8 cellular contexts compared by ENCODE assay signal in genomic region chr20:34834459-34834893, GRCh38. TPM values are rescaled to one million over a fixed set of nuclear protein-coding genes. Genes with fewer than 3 reads are reported as not detected.
DNase-seq lines count a peak whose midpoint lies in the region; ATAC-seq and TF ChIP-seq lines count a peak whose summit lies in the region.

No MANE protein-coding gene starts in this region.

- H4K20me1 ChIP-seq in SU-DHL-6 (ENCODE audit: low read depth, low read length) = no peaks in the 10 kb centered on the region

- ATAC-seq in stimulated activated naive B cell treated with anti-CD40 and anti-IgM and Interleukin-4, amounts not matched to agents 10 μg/mL and 1 μg/mL and 100 μg/mL, for 72 hours (replicated peaks) = peak; percentile 44 to 50

- H3K4me3 Mint-ChIP-seq in glutamatergic neuron (ENCODE audit: unreplicated experiment) = no peak overlapping the region
- no peak overlapping the region for H3K4me3 Mint-ChIP-seq in stimulated activated naive B cell treated with anti-CD40 and anti-IgM and Interleukin-4, amounts not matched to agents 10 μg/mL and 1 μg/mL and 100 μg/mL, for 72 hours

- no peak overlapping the region for H2AFZ ChIP-seq in SU-DHL-6 (ENCODE audit: low read depth, low read length, severe bottlenecking)

- no peak overlapping the region for H3K4me3 ChIP-seq in SU-DHL-6 (ENCODE audit: insufficient read depth, low read length, poor library complexity, severe bottlenecking)

- no peaks in the 10 kb centered on the region for H3K36me3 ChIP-seq in SU-DHL-6 (ENCODE audit: low read length)

- H3K9ac ChIP-seq in SU-DHL-6 (ENCODE audit: low read length) = no peak overlapping the region

- H3K4me2 ChIP-seq in SU-DHL-6 (ENCODE audit: low read depth, low read length, poor library complexity, severe bottlenecking) = peak overlapping the region; percentile 20

- H3K27ac Mint-ChIP-seq in glutamatergic neuron (ENCODE audit: unreplicated experiment) = no peak overlapping the region
- H3K27ac Mint-ChIP-seq in stimulated activated naive B cell treated with anti-CD40 and anti-IgM and Interleukin-4, amounts not matched to agents 10 μg/mL and 1 μg/mL and 100 μg/mL, for 72 hours = peak overlapping the region; percentile 60

- no peaks in the 10 kb centered on the region for H3K9me3 ChIP-seq in SU-DHL-6 (ENCODE audit: insufficient read depth, low read length)

- no peaks in the 10 kb centered on the region for H3K4me1 Mint-ChIP-seq in glutamatergic neuron (ENCODE audit: low read depth, unreplicated experiment)
- H3K4me1 Mint-ChIP-seq in stimulated activated naive B cell treated with anti-CD40 and anti-IgM and Interleukin-4, amounts not matched to agents 10 μg/mL and 1 μg/mL and 100 μg/mL, for 72 hours = peaks cover 2 to 5% of the 10 kb centered on the region in 2 donors

- no peaks in the 10 kb centered on the region for H3K9me3 Mint-ChIP-seq in glutamatergic neuron (ENCODE audit: unreplicated experiment)
- H3K9me3 Mint-ChIP-seq in stimulated activated naive B cell treated with anti-CD40 and anti-IgM and Interleukin-4, amounts not matched to agents 10 μg/mL and 1 μg/mL and 100 μg/mL, for 72 hours = no peaks in the 10 kb centered on the region

- no peaks in the 10 kb centered on the region for H3K36me3 Mint-ChIP-seq in glutamatergic neuron (ENCODE audit: unreplicated experiment)
- no peaks in the 10 kb centered on the region for H3K36me3 Mint-ChIP-seq in stimulated activated naive B cell treated with anti-CD40 and anti-IgM and Interleukin-4, amounts not matched to agents 10 μg/mL and 1 μg/mL and 100 μg/mL, for 72 hours

- H3F3A ChIP-seq in SU-DHL-6 (ENCODE audit: insufficient read depth) = no peaks in the 10 kb centered on the region

- H3K27me3 ChIP-seq in SU-DHL-6 (ENCODE audit: low read length) = no peaks in the 10 kb centered on the region

- no peaks in the 10 kb centered on the region for H3K9me2 ChIP-seq in SU-DHL-6 (replicated peaks; ENCODE audit: insufficient read depth, low read length)

- H3K27me3 Mint-ChIP-seq in glutamatergic neuron (ENCODE audit: unreplicated experiment) = no peaks in the 10 kb centered on the region
- peaks cover 12 to 18% of the 10 kb centered on the region in 2 donors for H3K27me3 Mint-ChIP-seq in stimulated activated naive B cell treated with anti-CD40 and anti-IgM and Interleukin-4, amounts not matched to agents 10 μg/mL and 1 μg/mL and 100 μg/mL, for 72 hours

- TF ChIP-seq CTCF in SU-DHL-6 (IDR thresholded peaks at IDR 0.05; ENCODE audit: insufficient read depth, low read length, poor library complexity, severe bottlenecking) (no peak), glutamatergic neuron (IDR thresholded peaks at IDR 0.05; ENCODE audit: partially characterized antibody, unreplicated experiment) (peak; percentile 42)

- no peaks in the 10 kb centered on the region for H3K79me2 ChIP-seq in SU-DHL-6 (ENCODE audit: insufficient read depth, low read length)

- no peak overlapping the region for H3K27ac ChIP-seq in SU-DHL-6 (ENCODE audit: low read depth, low read length)

- DNase-seq in SKM-1 (lab: John Stamatoyannopoulos, UW; ENCODE audit: unreplicated experiment) = peak; percentile 11
- DNase-seq in SKM-1 treated with dmso at 0.1 percent for 144 hours (lab: John Stamatoyannopoulos, UW; ENCODE audit: unreplicated experiment) = no peak
- peak; percentile 34 for DNase-seq in NCI-H1048 (lab: John Stamatoyannopoulos, UW)
- no peak for DNase-seq in glutamatergic neuron
- no peak for DNase-seq in stimulated activated naive B cell treated with anti-CD40 and anti-IgM and Interleukin-4, amounts not matched to agents 10 μg/mL and 1 μg/mL and 100 μg/mL, for 72 hours
- DNase-seq in T-helper 9 cell = no peak
- DNase-seq in activated CD8-positive, alpha-beta memory T cell treated with anti-CD3 and anti-CD28 coated beads, Interleukin-2, amount 50 U/mL, for 48 hours = no peak

RNA-seq across cellular contexts. Expression of gene NCOA6, which starts 9.0 kb away (rescaled TPM):
- total RNA-seq in glutamatergic neuron (ENCODE audit: unreplicated experiment) = 45.6 TPM

RNA-seq across cellular contexts. Expression of gene GGT7, which starts 38.2 kb away (rescaled TPM):
- total RNA-seq in glutamatergic neuron (ENCODE audit: unreplicated experiment) = 81.9 TPM

RNA-seq across cellular contexts. Expression of gene ACSS2, which starts 41.9 kb away (rescaled TPM):
- total RNA-seq in glutamatergic neuron (ENCODE audit: unreplicated experiment) = 53.3 TPM

Comparison
In these comparisons a context has a peak if more than half of its experiments do, and no peak if none do; other contexts are left out.
1. DNase-seq: peak in SKM-1 (single experiment) and NCI-H1048 (single experiment); none in SKM-1 treated with dmso at 0.1 percent for 144 hours (single experiment), glutamatergic neuron (single experiment), stimulated activated naive B cell treated with anti-CD40 and anti-IgM and Interleukin-4, amounts not matched to agents 10 μg/mL and 1 μg/mL and 100 μg/mL, for 72 hours (single experiment), T-helper 9 cell (single experiment) and activated CD8-positive, alpha-beta memory T cell treated with anti-CD3 and anti-CD28 coated beads, Interleukin-2, amount 50 U/mL, for 48 hours (single experiment).